Comparison of ENCODE assay signal across 8 cellular contexts in the genomic region with DNA sequence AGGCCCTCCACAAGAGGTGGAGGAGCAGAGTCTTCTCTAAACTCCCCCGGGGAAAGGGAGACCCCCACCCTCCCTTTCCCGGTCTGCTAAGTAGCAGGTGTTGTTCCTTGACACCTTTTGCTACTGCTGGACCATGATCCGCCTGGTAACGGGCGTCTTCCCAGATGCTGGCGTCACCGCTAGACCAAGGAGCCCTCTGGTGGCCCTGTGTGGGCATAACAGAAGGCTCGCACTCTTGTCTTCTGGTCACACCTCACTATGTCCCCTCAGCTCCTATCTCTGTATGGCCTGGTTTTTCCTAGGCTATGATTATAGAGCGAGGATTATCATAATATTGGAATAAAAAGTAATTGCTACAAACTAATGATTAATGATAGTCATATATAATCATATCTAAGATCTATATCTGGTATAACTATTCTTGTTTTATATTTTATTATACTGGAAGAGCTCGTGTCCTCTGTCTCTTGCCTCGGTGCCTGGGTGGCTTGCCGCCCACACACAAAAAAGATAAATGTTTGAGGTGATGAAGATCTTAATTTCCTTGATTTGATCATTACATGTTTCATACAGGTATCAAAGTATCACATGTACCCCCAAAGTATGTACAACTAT. TPM values are rescaled to one million over a fixed set of nuclear protein-coding genes. Genes with fewer than 3 reads are reported as not detected.
DNase-seq lines count a peak whose midpoint lies in the region; ATAC-seq, FAIRE-seq and TF ChIP-seq lines count a peak whose summit lies in the region.
"Not testable (repeated sequence)": the region's sequence is repeated elsewhere in the genome, so short reads cannot be mapped to it uniquely, and the experiment has no call there.

No MANE protein-coding gene starts in this region.

- not testable (repeated sequence) for H2AFZ ChIP-seq in GM23338; K562 (ENCODE audit: low read depth, low read length)

- H3F3A ChIP-seq in GM23338 (replicated peaks; ENCODE audit: low read depth): not testable (repeated sequence)

- not testable (repeated sequence) for H3K4me3 ChIP-seq in GM23338, K562

- intact Hi-C loops in K562 (cut with micrococcal nuclease): loop anchor here (5.0 to 10.0 kb wide), 3 partner anchors 65 to 282 kb away; a partner anchor contains a TSS
- intact Hi-C loops in Right ventricle myocardium superior (cut with DNase I): not testable (repeated sequence)

- peaks cover 21% of the 10 kb centered on the region for H3K27me3 Mint-ChIP-seq in GM23338 (ENCODE audit: insufficient read depth, low read depth, poor library complexity)
- H3K27me3 Mint-ChIP-seq in activated T-cell treated with anti-CD3 and anti-CD28 coated beads, Interleukin-2, amount 50 U/mL, for 24 hours; nephron (ENCODE audit: low read depth): not testable (repeated sequence)

- TF ChIP-seq CTCF in 22Rv1 (IDR thresholded peaks at IDR 0.05) (peak; percentile 59), GM23338 (conservative IDR thresholded peaks at IDR 0.05; ENCODE audit: low read depth in 2 of 2) (peak in 1 of 2 experiments; percentile 40; a peak in 3 of 4 replicates), nephron (IDR thresholded peaks at IDR 0.05; ENCODE audit: unreplicated experiment in 3 of 3) (peak; percentile 37 to 48 (median 44))
- not testable (repeated sequence) for TF ChIP-seq CTCF in K562 (IDR thresholded peaks at IDR 0.05 in 2 of 3, conservative IDR thresholded peaks at IDR 0.05 in 1 of 3; ENCODE audit: insufficient read depth in 2 of 3, low read depth in 1 of 3, low read length in 3 of 3)

- not testable (repeated sequence) for H3K9me1 ChIP-seq in K562 (ENCODE audit: control insufficient read depth, insufficient read depth, low read length)

- H3K9me2 ChIP-seq in GM23338 (ENCODE audit: insufficient read depth): not testable (repeated sequence)

- peaks cover 15% of the 10 kb centered on the region for H3K9me3 Mint-ChIP-seq in GM23338
- not testable (repeated sequence) for H3K9me3 Mint-ChIP-seq in activated T-cell treated with anti-CD3 and anti-CD28 coated beads, Interleukin-2, amount 50 U/mL, for 24 hours; nephron

- not testable (repeated sequence) for TF ChIP-seq EP300 in K562 (IDR thresholded peaks at IDR 0.05; ENCODE audit: low read length)

- H3K4me2 ChIP-seq in GM23338; K562 (ENCODE audit: insufficient read depth, low read length): not testable (repeated sequence)

- not testable (repeated sequence) for H3K9me3 ChIP-seq in K562 (replicated peaks; ENCODE audit: control insufficient read depth, insufficient read depth, low read depth, low read length)

- POLR2A ChIA-PET in K562 (lab: Yijun Ruan, JAX): interaction anchor here (1.3 kb wide), 1 partner anchor 20 kb away, joined by 4 read pairs; no protein-coding TSS in a partner anchor

- CTCF ChIA-PET in K562 (lab: Yijun Ruan, JAX; ENCODE audit: low intra/inter-chr PET ratio): not testable (repeated sequence)

- 17% methylated on average over 9 of the region's 12 CpGs for WGBS in K562 (ENCODE audit: insufficient coverage, low coverage, missing lambda C conversion rate)

- H3K4me3 Mint-ChIP-seq in GM23338: peak overlapping the region; percentile 44; the same call in 1 of the 3 replicates
- peak overlapping the region; percentile 35 for H3K4me3 Mint-ChIP-seq in activated T-cell treated with anti-CD3 and anti-CD28 coated beads, Interleukin-2, amount 50 U/mL, for 24 hours
- H3K4me3 Mint-ChIP-seq in nephron: peak overlapping the region; percentile 80 to 90 (median 90)

- peaks cover 14% of the 10 kb centered on the region for H3K36me3 Mint-ChIP-seq in GM23338 (ENCODE audit: low read depth)
- peaks cover 20% of the 10 kb centered on the region for H3K36me3 Mint-ChIP-seq in activated T-cell treated with anti-CD3 and anti-CD28 coated beads, Interleukin-2, amount 50 U/mL, for 24 hours (ENCODE audit: low read depth)
- not testable (repeated sequence) for H3K36me3 Mint-ChIP-seq in nephron (ENCODE audit: low read depth)

- not testable (repeated sequence) for H3K36me3 ChIP-seq in GM23338 (ENCODE audit: insufficient read depth)
- H3K36me3 ChIP-seq in K562 (ENCODE audit: control insufficient read depth, insufficient read depth, low read length): peaks cover 11% of the 10 kb centered on the region

- not testable (repeated sequence) for H3K27ac Mint-ChIP-seq in GM23338; activated T-cell treated with anti-CD3 and anti-CD28 coated beads, Interleukin-2, amount 50 U/mL, for 24 hours
- H3K27ac Mint-ChIP-seq in nephron: peak overlapping the region; percentile 80 to 95 (median 85)

- peaks cover 17% of the 10 kb centered on the region for H3K4me1 Mint-ChIP-seq in GM23338
- H3K4me1 Mint-ChIP-seq in activated T-cell treated with anti-CD3 and anti-CD28 coated beads, Interleukin-2, amount 50 U/mL, for 24 hours (ENCODE audit: low read depth): peaks cover 26% of the 10 kb centered on the region
- H3K4me1 Mint-ChIP-seq in nephron: peaks cover 39% of the 10 kb centered on the region

- BruUV-seq in K562 (replicated peaks; lab: Mats Ljungman, UMichigan): not testable (repeated sequence)

- H3K9ac ChIP-seq in K562 (ENCODE audit: insufficient read depth in 1 of 2, low read depth in 2 of 2, low read length in 2 of 2): not testable (repeated sequence)

- peaks cover 12% of the 10 kb centered on the region; the same call in 1 of the 2 replicates for H3K4me1 ChIP-seq in GM23338 (ENCODE audit: insufficient read depth)
- H3K4me1 ChIP-seq in K562 (replicated peaks in 1 of 2; ENCODE audit: control insufficient read depth in 2 of 2, insufficient read depth in 2 of 2, low read length in 2 of 2): peaks cover 10 to 36% of the 10 kb centered on the region in 2 experiments

- not testable (repeated sequence) for ATAC-seq in GM23338; K562; Right ventricle myocardium superior (ENCODE audit: poor library complexity)

- not testable (repeated sequence) for FAIRE-seq in K562 (lab: Jason Lieb, UNC)

- not testable (repeated sequence) for DNase-seq in GM23338 (ENCODE audit: low spot score); K562 (ENCODE audit: extremely low read depth in 1 of 4, low spot score in 3 of 4)
- peak; percentile 17 for DNase-seq in T1000 (lab: John Stamatoyannopoulos, UW)
- DNase-seq in activated T-cell treated with anti-CD3 and anti-CD28 coated beads, Interleukin-2, amount 50 U/mL, for 24 hours: peak; percentile 74
- peak; percentile 76 for DNase-seq in Right ventricle myocardium superior
- peak; percentile 55 for DNase-seq in stimulated activated CD4-positive, alpha-beta T cell treated with anti-CD3 and anti-CD28 coated beads, Interleukin-4, amount 100 ng/mL, for 1 hour

- not testable (repeated sequence) for TF ChIP-seq POLR2A in K562 (conservative IDR thresholded peaks at IDR 0.05)

- peaks cover 19% of the 10 kb centered on the region for H3K79me2 ChIP-seq in GM23338 (replicated peaks; ENCODE audit: insufficient read depth)
- peaks cover 28% of the 10 kb centered on the region for H3K79me2 ChIP-seq in K562 (ENCODE audit: control insufficient read depth, insufficient read depth, low read length)

- TF ChIP-seq RAD21 in K562 (CRISPR knock-in tag; conservative IDR thresholded peaks at IDR 0.05 in 1 of 2, IDR thresholded peaks at IDR 0.05 in 1 of 2): peak; percentile 14 to 34; a peak in 1 of 4 replicates

- H3K27ac ChIP-seq in 22Rv1; GM23338 (ENCODE audit: low read depth); K562 (ENCODE audit: extremely low read depth, low read depth, low read length): not testable (repeated sequence)

- H3K27me3 ChIP-seq in GM23338 (ENCODE audit: insufficient read depth); K562 (ENCODE audit: control insufficient read depth in 2 of 2, insufficient read depth in 2 of 2, low read length in 2 of 2): not testable (repeated sequence)

- H4K20me1 ChIP-seq in GM23338 (replicated peaks; ENCODE audit: insufficient read depth); K562 (replicated peaks; ENCODE audit: control insufficient read depth, insufficient read depth, low read length): not testable (repeated sequence)

- in situ Hi-C loops in K562 (cut with MboI): not testable (repeated sequence)

RNA-seq across cellular contexts. Expression of a gene that starts 2.6 kb away (rescaled TPM):
- total RNA-seq in GM23338 (2014; rRNA removed; shearing (Covaris generic)): 108 and 124 TPM in 2 replicates
- polyA plus RNA-seq in GM23338 (2016; fragmentation: Nextera tagmentation; extraction: Ambion mirVana) (56.3 and 59.7 TPM in 2 replicates), K562 (2011; rRNA removed) (90.1 and 106 TPM in 2 replicates), K562 (2014; fragmentation: Illumina TruSeq; extraction: Trizol) (89.2 and 128 TPM in 2 replicates), K562 (2014; fragmentation: Nextera tagmentation; extraction: Ambion mirVana) (1 to 10 TPM; 2.4 to 6.2 TPM), K562 (2014; rRNA removed) (128 and 149 TPM in 2 replicates)
- 91.2 and 285 TPM in 2 replicates for total RNA-seq in K562 (2011; cell fraction: chromatin; rRNA removed; ENCODE audit: low replicate concordance)
- 223 and 287 TPM in 2 replicates for total RNA-seq in K562 (2011; cell fraction: nucleolus; rRNA removed)
- total RNA-seq in K562 (2011; cell fraction: nucleoplasm; rRNA removed): 132 and 134 TPM in 2 replicates
- total RNA-seq in K562 (2014; rRNA removed) (196 and 257 TPM in 2 replicates), K562 (2014; rRNA removed; fragmentation: Illumina TruSeq; extraction: Trizol) (34.3 and 50.3 TPM in 2 replicates), K562 (2015; rRNA removed; fragmentation: Illumina TruSeq; extraction: Trizol) (98.9 and 102 TPM in 2 replicates), K562 (2021) (135 and 137 TPM in 2 replicates), Right ventricle myocardium superior (155 TPM)
- 92.2 and 177 TPM in 2 replicates for polyA plus RNA-seq in K562 (2011; cell fraction: cytosol; rRNA removed)
- 244 and 370 TPM in 2 replicates for polyA plus RNA-seq in K562 (2011; cell fraction: nucleus; rRNA removed)
- polyA plus RNA-seq in K562 (2012): 94.0 and 96.2 TPM in 2 replicates
- 49.5 and 74.8 TPM in 2 replicates for polyA minus RNA-seq in K562 (2011; rRNA and poly(A)+ RNA removed)
- polyA minus RNA-seq in K562 (2011; cell fraction: cytosol; rRNA and poly(A)+ RNA removed): 57.2 and 75.5 TPM in 2 replicates
- 73.1 and 77.3 TPM in 2 replicates for polyA minus RNA-seq in K562 (2011; cell fraction: nucleus; rRNA and poly(A)+ RNA removed)

RNA-seq across cellular contexts. Expression of a gene that starts 19.2 kb away (rescaled TPM):
- total RNA-seq in GM23338 (2014; rRNA removed; shearing (Covaris generic)): 0.27 TPM in 1 of 2 replicates, not detected in the other
- 2.0 and 2.7 TPM in 2 replicates for polyA plus RNA-seq in GM23338 (2016; fragmentation: Nextera tagmentation; extraction: Ambion mirVana)
- 0.58 and 2.0 TPM in 2 replicates for total RNA-seq in K562 (2011; cell fraction: chromatin; rRNA removed; ENCODE audit: low replicate concordance)
- 1.1 and 1.3 TPM in 2 replicates for total RNA-seq in K562 (2011; cell fraction: nucleolus; rRNA removed)
- 1.7 TPM in 1 of 2 replicates, not detected in the other for total RNA-seq in K562 (2011; cell fraction: nucleoplasm; rRNA removed)
- 0.20 and 0.54 TPM in 2 replicates for total RNA-seq in K562 (2014; rRNA removed)
- 0.47 TPM in 1 of 2 replicates, not detected in the other for total RNA-seq in K562 (2014; rRNA removed; fragmentation: Illumina TruSeq; extraction: Trizol)
- not detected in 2 replicates for total RNA-seq in K562 (2015; rRNA removed; fragmentation: Illumina TruSeq; extraction: Trizol)
- 0.40 and 0.72 TPM in 2 replicates for total RNA-seq in K562 (2021)
- 0.60 and 1.2 TPM in 2 replicates for polyA plus RNA-seq in K562 (2011; rRNA removed)
- polyA plus RNA-seq in K562 (2011; cell fraction: cytosol; rRNA removed): 0.40 and 0.69 TPM in 2 replicates
- polyA plus RNA-seq in K562 (2011; cell fraction: nucleus; rRNA removed): 3.3 and 4.8 TPM in 2 replicates
- polyA plus RNA-seq in K562 (2012): 0.16 and 0.37 TPM in 2 replicates
- 0.22 and 1.0 TPM in 2 replicates for polyA plus RNA-seq in K562 (2014; fragmentation: Illumina TruSeq; extraction: Trizol)
- under 1 TPM; 0.10 to 0.11 TPM for polyA plus RNA-seq in K562 (2014; fragmentation: Nextera tagmentation; extraction: Ambion mirVana)
- polyA plus RNA-seq in K562 (2014; rRNA removed): 0.21 and 0.65 TPM in 2 replicates
- 1.2 and 1.4 TPM in 2 replicates for polyA minus RNA-seq in K562 (2011; rRNA and poly(A)+ RNA removed)
- not detected in 2 replicates for polyA minus RNA-seq in K562 (2011; cell fraction: cytosol; rRNA and poly(A)+ RNA removed)
- polyA minus RNA-seq in K562 (2011; cell fraction: nucleus; rRNA and poly(A)+ RNA removed): not detected in 2 replicates
- not detected for total RNA-seq in Right ventricle myocardium superior

RNA-seq across cellular contexts. Expression of a gene that starts 30.0 kb away (rescaled TPM):
- 246 and 276 TPM in 2 replicates for total RNA-seq in GM23338 (2014; rRNA removed; shearing (Covaris generic))
- polyA plus RNA-seq in GM23338 (2016; fragmentation: Nextera tagmentation; extraction: Ambion mirVana) (171 and 177 TPM in 2 replicates), K562 (2011; rRNA removed) (87.1 and 125 TPM in 2 replicates), K562 (2014; fragmentation: Illumina TruSeq; extraction: Trizol) (30.1 and 181 TPM in 2 replicates), K562 (2014; fragmentation: Nextera tagmentation; extraction: Ambion mirVana) (10 to 100 TPM in 1 of 2 experiments, 1 to 10 TPM in 1; 4.2 to 13.7 TPM), K562 (2014; rRNA removed) (191 and 213 TPM in 2 replicates)
- 24.5 and 53.9 TPM in 2 replicates for total RNA-seq in K562 (2011; cell fraction: chromatin; rRNA removed; ENCODE audit: low replicate concordance)
- 72.0 and 78.0 TPM in 2 replicates for total RNA-seq in K562 (2011; cell fraction: nucleolus; rRNA removed)
- 65.8 and 106 TPM in 2 replicates for total RNA-seq in K562 (2011; cell fraction: nucleoplasm; rRNA removed)
- total RNA-seq in K562 (2014; rRNA removed) (331 and 433 TPM in 2 replicates), K562 (2014; rRNA removed; fragmentation: Illumina TruSeq; extraction: Trizol) (11.5 and 11.9 TPM in 2 replicates), K562 (2015; rRNA removed; fragmentation: Illumina TruSeq; extraction: Trizol) (109 and 123 TPM in 2 replicates), K562 (2021) (172 and 177 TPM in 2 replicates), Right ventricle myocardium superior (31.3 TPM)
- 256 and 738 TPM in 2 replicates for polyA plus RNA-seq in K562 (2011; cell fraction: cytosol; rRNA removed)
- polyA plus RNA-seq in K562 (2011; cell fraction: nucleus; rRNA removed): 139 and 249 TPM in 2 replicates
- 180 and 393 TPM in 2 replicates for polyA plus RNA-seq in K562 (2012)
- 19.8 and 21.1 TPM in 2 replicates for polyA minus RNA-seq in K562 (2011; rRNA and poly(A)+ RNA removed)
- polyA minus RNA-seq in K562 (2011; cell fraction: cytosol; rRNA and poly(A)+ RNA removed): 74.5 and 112 TPM in 2 replicates
- 29.6 and 47.0 TPM in 2 replicates for polyA minus RNA-seq in K562 (2011; cell fraction: nucleus; rRNA and poly(A)+ RNA removed)

Comparison
In these comparisons a context has a peak if more than half of its experiments do, and no peak if none do; other contexts are left out.
1. H3K4me3 Mint-ChIP-seq: peak in every context shown above with its lines; median percentile 90 in nephron; 44 in GM23338; 35 in activated T-cell treated with anti-CD3 and anti-CD28 coated beads, Interleukin-2, amount 50 U/mL, for 24 hours.